Comparison of ENCODE assay signal across 20 cellular contexts in the genomic region with DNA sequence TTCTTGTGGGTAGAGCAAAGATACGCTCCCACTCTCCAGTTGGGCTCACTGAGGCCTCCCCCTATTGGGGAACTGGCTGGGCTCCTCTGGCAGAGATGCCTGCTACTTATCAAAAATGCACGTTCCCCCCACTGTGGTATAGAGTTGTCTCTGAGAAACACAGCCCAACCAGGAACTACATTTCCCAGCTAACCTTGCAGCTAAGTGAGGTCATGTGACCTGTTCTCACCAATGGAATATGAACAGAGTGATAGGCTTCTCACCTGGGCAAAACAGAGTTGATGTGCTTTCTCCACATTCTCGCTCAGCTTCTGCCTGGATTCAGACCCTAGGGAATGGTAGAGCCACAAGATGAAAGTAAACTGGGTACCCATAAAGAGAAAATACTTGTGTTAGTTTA. TPM values are rescaled to one million over a fixed set of nuclear protein-coding genes. Genes with fewer than 3 reads are reported as not detected.
DNase-seq lines count a peak whose midpoint lies in the region; ATAC-seq, FAIRE-seq and TF ChIP-seq lines count a peak whose summit lies in the region.
"Had no signal": no experiment of that assay in that cellular context is flagged by ENCODE, and none has a peak within 500 bp of the region (broad histone marks: within the 10 kb centered on the region; RNA-seq: fewer than 3 reads in every experiment).

No MANE protein-coding gene starts in this region.

- in situ Hi-C loops in HepG2 (cut with HindIII; ENCODE audit: extremely low pct_ligation_motif_present, low pct_unique_long_range_greater_than_20kb) = no loop called here
- in situ Hi-C loops in GM12878 (cut with MboI) = no loop called here
- in situ Hi-C loops in transverse colon (cut with MboI; ENCODE audit: low pct_ligation_motif_present in 1 of 4, low pct_unique_long_range_greater_than_20kb in 1 of 4, low sequenced_read_pairs in 3 of 4) = no loop called here

- FAIRE-seq in HepG2 (lab: Jason Lieb, UNC) (no peak), GM12878 (lab: Jason Lieb, UNC) (no peak)

- H3K27me3 ChIP-seq in HepG2 (ENCODE audit: control insufficient read depth in 1 of 2, insufficient read depth in 2 of 2, low read length in 2 of 2) (0 out of 5 replicates have a peak, but pooled peaks cover 0 to 4% of the 10 kb centered on the region in 2 experiments), right lobe of liver (no peaks in the 10 kb centered on the region), GM12878 (replicated peaks in 1 of 2; ENCODE audit: control insufficient read depth in 2 of 2, insufficient read depth in 2 of 2, low read length in 1 of 2) (no peaks in the 10 kb centered on the region; a peak in 2 of 4 replicates), Peyer's patch (no peaks in the 10 kb centered on the region), transverse colon (no peaks in the 10 kb centered on the region)
- H3K27me3 ChIP-seq: ascending aorta, ovary had no signal

- no peak overlapping the region for H3K9ac ChIP-seq in HepG2 (ENCODE audit: insufficient read depth, low read depth, low read length)
- H3K9ac ChIP-seq in GM12878 (ENCODE audit: control insufficient read depth, insufficient read depth, low read length) = no peak overlapping the region

- H2AFZ ChIP-seq in HepG2 (ENCODE audit: low read length) (no peak overlapping the region), GM12878 (ENCODE audit: control insufficient read depth, low read depth, low read length) (no peak overlapping the region)

- no peak overlapping the region for H3K4me3 ChIP-seq in HepG2 (replicated peaks in 1 of 3; ENCODE audit: insufficient read depth in 1 of 3, low read depth in 2 of 3, low read length in 3 of 3)
- no peak overlapping the region for H3K4me3 ChIP-seq in right lobe of liver
- no peak overlapping the region for H3K4me3 ChIP-seq in GM12878
- H3K4me3 ChIP-seq in Peyer's patch = no peak overlapping the region
- no peak overlapping the region for H3K4me3 ChIP-seq in transverse colon
- H3K4me3 ChIP-seq: ascending aorta, lower lobe of right lung, ovary had no signal

- WGBS in HepG2 (ENCODE audit: low lambda C conversion rate) = 6% methylated on average over 3 of the region's 3 CpGs
- WGBS in right lobe of liver (ENCODE audit: insufficient coverage, low coverage, low lambda C conversion rate, missing lambda C conversion rate) = 68% methylated on average over 3 of the region's 3 CpGs
- WGBS in GM12878 (ENCODE audit: insufficient coverage, insufficient replicate concordance, low lambda C conversion rate, missing lambda C conversion rate) = 7% methylated on average over 3 of the region's 3 CpGs
- 59 to 63% methylated on average over 2 to 3 of the region's 3 CpGs for WGBS in transverse colon (ENCODE audit: low coverage in 1 of 2), 2 donors

- POLR2A ChIA-PET in HepG2 (lab: Yijun Ruan, JAX) (no interaction called here), GM12878 (lab: Charles Lee) (no interaction called here)

- TF ChIP-seq POLR2A in HepG2 (IDR thresholded peaks at IDR 0.05; ENCODE audit: insufficient read depth in 1 of 2, low read depth in 2 of 2, low read length in 2 of 2) = no peak
- no peak for TF ChIP-seq POLR2A in right lobe of liver (IDR thresholded peaks at IDR 0.05)
- no peak for TF ChIP-seq POLR2A in GM12878 (IDR thresholded peaks at IDR 0.05; ENCODE audit: low read depth, low read length)
- no peak for TF ChIP-seq POLR2A in Peyer's patch (IDR thresholded peaks at IDR 0.05)
- no peak for TF ChIP-seq POLR2A in transverse colon (IDR thresholded peaks at IDR 0.05)

- H3K79me2 ChIP-seq in HepG2 (ENCODE audit: insufficient read depth, low read length) (no peaks in the 10 kb centered on the region), GM12878 (ENCODE audit: control insufficient read depth, insufficient read depth, low read length) (no peaks in the 10 kb centered on the region)

- ATAC-seq in HepG2 = peak; percentile 43; the same call in 2 of the 3 replicates
- no peak for ATAC-seq in right lobe of liver
- peak; percentile 40; the same call in 1 of the 3 replicates for ATAC-seq in GM12878
- ATAC-seq: lower lobe of right lung; sciatic nerve; stimulated activated naive CD8-positive, alpha-beta T cell treated with anti-CD3 and anti-CD28 coated beads, Interleukin-15, amount 100 ng/mL, for 72 hours had no signal

- TF ChIP-seq RAD21 in HepG2 (CRISPR knock-in tag; IDR thresholded peaks at IDR 0.05) = no peak
- no peak for TF ChIP-seq RAD21 in GM12878 (IDR thresholded peaks at IDR 0.05; ENCODE audit: insufficient read depth, low read depth, low read length)

- DNase-seq in HepG2 (ENCODE audit: low spot score) (no peak), right lobe of liver (no peak), M059J (ENCODE audit: low read depth) (peak; percentile 15), GM12878 (ENCODE audit: low read depth, low spot score) (no peak), Peyer's patch (no peak), COR-L47 (lab: John Stamatoyannopoulos, UW) (no peak), transverse colon (no peak)
- DNase-seq: activated CD4-positive, alpha-beta T cell treated with anti-CD3 and anti-CD28 coated beads, Interleukin-2, amount 10 ng/mL, durations not matched to agents 7 days and 5 days; activated naive CD4-positive, alpha-beta T cell treated with anti-CD3 and anti-CD28 coated beads, Interleukin-2, amount 50 U/mL, for 16 hours; activated T-cell treated with anti-CD3 and anti-CD28 coated beads, Interleukin-2, amount 50 U/mL, for 1 hour; effector memory CD4-positive, alpha-beta T cell; glutamatergic neuron; HFFc6; lower lobe of right lung; NCI-H2227 treated with DMSO at 0.1 percent for 48 hours; ovary; stimulated activated naive CD8-positive, alpha-beta T cell treated with anti-CD3 and anti-CD28 coated beads, Interleukin-15, amount 100 ng/mL, for 72 hours had no signal

- RAD21 ChIA-PET in GM12878 (lab: Charles Lee; ENCODE audit: unreplicated experiment) = no interaction called here

- H3K27ac ChIP-seq in HepG2 (ENCODE audit: extremely low read length, insufficient read depth, low read length) = no peak overlapping the region
- H3K27ac ChIP-seq in right lobe of liver = no peak overlapping the region
- H3K27ac ChIP-seq in GM12878 (ENCODE audit: control insufficient read depth, insufficient read depth) = no peak overlapping the region
- no peak overlapping the region for H3K27ac ChIP-seq in Peyer's patch
- H3K27ac ChIP-seq in transverse colon = no peak overlapping the region
- H3K27ac ChIP-seq: ascending aorta, lower lobe of right lung, ovary had no signal

- SMC1A ChIA-PET in GM12878 (lab: Charles Lee; ENCODE audit: uncharacterized antibody, unreplicated experiment) = no interaction called here

- TF ChIP-seq EP300 in HepG2 (IDR thresholded peaks at IDR 0.05; ENCODE audit: low read depth in 2 of 2, low read length in 2 of 2) (no peak), HepG2 (CRISPR knock-in tag; IDR thresholded peaks at IDR 0.05; ENCODE audit: borderline replicate concordance) (no peak), GM12878 (IDR thresholded peaks at IDR 0.05; ENCODE audit: borderline replicate concordance in 1 of 2, control insufficient read depth in 1 of 2, low read depth in 2 of 2, low read length in 2 of 2) (no peak), transverse colon (IDR thresholded peaks at IDR 0.05; ENCODE audit: low read depth) (no peak)

- H4K20me1 ChIP-seq in HepG2 (ENCODE audit: insufficient read depth, low read length) (no peaks in the 10 kb centered on the region), GM12878 (ENCODE audit: control insufficient read depth, insufficient read depth) (no peaks in the 10 kb centered on the region)

- intact Hi-C loops in HepG2 (cut with micrococcal nuclease; ENCODE audit: unreplicated experiment) = no loop called here
- intact Hi-C loops in right lobe of liver (cut with DNase I) = no loop called here
- intact Hi-C loops in GM12878 (cut with micrococcal nuclease; ENCODE audit: unreplicated experiment) = no loop called here
- intact Hi-C loops in transverse colon (cut with DNase I; ENCODE audit: low total_unique reads) = no loop called here

- TF ChIP-seq CTCF in HepG2 (CRISPR knock-in tag; IDR thresholded peaks at IDR 0.05) (no peak), right lobe of liver (IDR thresholded peaks at IDR 0.05) (no peak), GM12878 (IDR thresholded peaks at IDR 0.05 in 2 of 3, conservative IDR thresholded peaks at IDR 0.05 in 1 of 3; ENCODE audit: control insufficient read depth in 2 of 3, extremely low read depth in 1 of 3, insufficient read depth in 1 of 3, low read depth in 3 of 3, low read length in 3 of 3) (no peak), Peyer's patch (IDR thresholded peaks at IDR 0.05) (no peak), transverse colon (IDR thresholded peaks at IDR 0.05) (no peak)

- H3K9me3 ChIP-seq in HepG2 (ENCODE audit: low read length) (no peaks in the 10 kb centered on the region), right lobe of liver (no peaks in the 10 kb centered on the region), GM12878 (replicated peaks; ENCODE audit: control insufficient read depth, insufficient read depth, low read length) (no peaks in the 10 kb centered on the region), Peyer's patch (no peaks in the 10 kb centered on the region), transverse colon (no peaks in the 10 kb centered on the region)
- H3K9me3 ChIP-seq: ascending aorta, lower lobe of right lung, ovary had no signal

- H3K4me2 ChIP-seq in HepG2 (ENCODE audit: low read depth, low read length) (no peak overlapping the region), GM12878 (ENCODE audit: control insufficient read depth, insufficient read depth) (no peak overlapping the region)

- H3K36me3 ChIP-seq in HepG2 (replicated peaks in 1 of 2; ENCODE audit: control insufficient read depth in 1 of 2, insufficient read depth in 2 of 2, low read length in 2 of 2) = no peaks in the 10 kb centered on the region
- H3K36me3 ChIP-seq in right lobe of liver = no peaks in the 10 kb centered on the region
- no peaks in the 10 kb centered on the region for H3K36me3 ChIP-seq in GM12878 (ENCODE audit: control insufficient read depth in 2 of 2, insufficient read depth in 2 of 2, low read length in 1 of 2)
- H3K36me3 ChIP-seq in Peyer's patch = no peaks in the 10 kb centered on the region
- H3K36me3 ChIP-seq in transverse colon = no peaks in the 10 kb centered on the region
- H3K36me3 ChIP-seq: ascending aorta, lower lobe of right lung, ovary had no signal

- BruUV-seq in HepG2 (replicated peaks; lab: Mats Ljungman, UMichigan) (no TSS peak), GM12878 (replicated peaks; lab: Mats Ljungman, UMichigan) (no TSS peak)

- CTCF ChIA-PET in HepG2 (lab: Yijun Ruan, JAX; ENCODE audit: low intra/inter-chr PET ratio, low total read pairs) = no interaction called here
- CTCF ChIA-PET in GM12878 (lab: Yijun Ruan, JAX) = no interaction called here

- H3K4me1 ChIP-seq in HepG2 (ENCODE audit: insufficient read depth, low read length) (no peaks in the 10 kb centered on the region), right lobe of liver (no peaks in the 10 kb centered on the region), GM12878 (ENCODE audit: control insufficient read depth, insufficient read depth, low read length) (no peaks in the 10 kb centered on the region), Peyer's patch (no peaks in the 10 kb centered on the region), transverse colon (no peaks in the 10 kb centered on the region)
- H3K4me1 ChIP-seq: ascending aorta, lower lobe of right lung had no signal

RNA-seq across cellular contexts. Expression of a gene that starts 49.1 kb away (rescaled TPM):
- total RNA-seq in HepG2 (2016; rRNA removed; fragmentation: Illumina TruSeq; extraction: Trizol) (0.09 TPM in 1 of 2 replicates, not detected in the other), right lobe of liver (1 to 10 TPM in 1 of 6 experiments, under 1 TPM in 5; 0.18 to 1.0 (median 0.51) TPM), GM12878 (2014; rRNA removed) (not detected in 2 replicates), GM12878 (2014; rRNA removed; fragmentation: Illumina TruSeq; extraction: Trizol) (not detected in 2 replicates), GM12878 (2021) (0.03 TPM in 1 of 2 replicates, not detected in the other), Peyer's patch (1 to 10 TPM in 2 of 4 donors, under 1 TPM in 2; 0.67 to 2.5 (median 1.0) TPM), transverse colon (under 1 TPM; under 0.01 to 0.64 (median 0.40) TPM)
- total RNA-seq in HepG2 (2016; cell fraction: cytosol; rRNA removed; fragmentation: Illumina TruSeq; extraction: Trizol; ENCODE audit: low read depth) = not detected in 2 replicates
- 0.09 TPM in 1 of 2 replicates, not detected in the other for total RNA-seq in HepG2 (2016; cell fraction: insoluble cytoplasmic fraction; rRNA removed; fragmentation: Illumina TruSeq; extraction: Trizol)
- total RNA-seq in HepG2 (2016; cell fraction: membrane; rRNA removed; fragmentation: Illumina TruSeq; extraction: Trizol) = not detected in 2 replicates
- not detected in 2 replicates for total RNA-seq in HepG2 (2016; cell fraction: nucleus; rRNA removed; fragmentation: Illumina TruSeq; extraction: Trizol)
- polyA plus RNA-seq in HepG2 (2011; rRNA removed) (under 0.01 TPM in 2 replicates), GM12878 (2011; rRNA removed) (not detected in 2 replicates), GM12878 (2014; fragmentation: Illumina TruSeq; extraction: Trizol) (not detected in 2 replicates), GM12878 (2014; fragmentation: Nextera tagmentation; extraction: Ambion mirVana) (not detected), GM12878 (2014; rRNA removed) (not detected in 2 replicates), GM12878 (2016; fragmentation: Nextera tagmentation; extraction: Ambion mirVana) (not detected)
- polyA plus RNA-seq in HepG2 (2011; cell fraction: cytosol; rRNA removed) = under 0.01 and 0.01 TPM in 2 replicates
- 0.02 and 0.07 TPM in 2 replicates for polyA plus RNA-seq in HepG2 (2011; cell fraction: nucleus; rRNA removed)
- polyA plus RNA-seq in HepG2 (2012) = 0.03 TPM in 1 of 2 replicates, not detected in the other
- polyA plus RNA-seq in HepG2 (2016; cell fraction: cytosol; fragmentation: Illumina TruSeq; extraction: Trizol; ENCODE audit: low read depth) = not detected in 2 replicates
- polyA plus RNA-seq in HepG2 (2016; cell fraction: insoluble cytoplasmic fraction; fragmentation: Illumina TruSeq; extraction: Trizol; ENCODE audit: low read depth) = not detected in 2 replicates
- polyA plus RNA-seq in HepG2 (2016; cell fraction: membrane; fragmentation: Illumina TruSeq; extraction: Trizol; ENCODE audit: low read depth) = not detected in 2 replicates
- not detected in 2 replicates for polyA plus RNA-seq in HepG2 (2016; cell fraction: nucleus; fragmentation: Illumina TruSeq; extraction: Trizol; ENCODE audit: insufficient read depth, low read depth)
- not detected in 2 replicates for polyA minus RNA-seq in HepG2 (2011; rRNA and poly(A)+ RNA removed; ENCODE audit: low replicate concordance)
- polyA minus RNA-seq in HepG2 (2011; cell fraction: cytosol; rRNA and poly(A)+ RNA removed) = not detected in 2 replicates
- polyA minus RNA-seq in HepG2 (2011; cell fraction: nucleus; rRNA and poly(A)+ RNA removed) = 0.13 and 0.37 TPM in 2 replicates
- not detected in 2 replicates for total RNA-seq in M059J (2014; rRNA removed; shearing (Covaris generic))
- not detected in 2 replicates for total RNA-seq in GM12878 (2013; cell fraction: nucleolus; rRNA removed)
- polyA plus RNA-seq in GM12878 (2011; ENCODE audit: low read depth) = not detected
- polyA plus RNA-seq in GM12878 (2011; cell fraction: cytosol; rRNA removed) = not detected in 2 replicates
- polyA plus RNA-seq in GM12878 (2011; cell fraction: nucleus; rRNA removed) = not detected in 2 replicates
- polyA plus RNA-seq in GM12878 (2012) = not detected in 2 replicates
- polyA minus RNA-seq in GM12878 (2011; rRNA and poly(A)+ RNA removed) = not detected in 2 replicates
- polyA minus RNA-seq in GM12878 (2011; cell fraction: cytosol; rRNA and poly(A)+ RNA removed) = not detected in 2 replicates
- not detected in 2 replicates for polyA minus RNA-seq in GM12878 (2011; cell fraction: nucleus; rRNA and poly(A)+ RNA removed)
- total RNA-seq: activated CD4-positive, alpha-beta T cell treated with anti-CD3 and anti-CD28 coated beads, Interleukin-2, amount 10 ng/mL, durations not matched to agents 7 days and 5 days; HFFc6; myocyte had no signal

Comparison
In these comparisons a context has a peak if more than half of its experiments do, and no peak if none do; other contexts are left out.
1. ATAC-seq: peak in HepG2 (single experiment) and GM12878 (single experiment); none in right lobe of liver (0 of 4).